Comparison of ENCODE assay signal across 14 cellular contexts in genomic region chr2:203737360-203737759, GRCh38. TPM values are rescaled to one million over a fixed set of nuclear protein-coding genes. Genes with fewer than 3 reads are reported as not detected.
DNase-seq lines count a peak whose midpoint lies in the region; ATAC-seq and TF ChIP-seq lines count a peak whose summit lies in the region.
"Had no signal": no experiment of that assay in that cellular context is flagged by ENCODE, and none has a peak within 500 bp of the region (broad histone marks: within the 10 kb centered on the region; RNA-seq: fewer than 3 reads in every experiment).

No MANE protein-coding gene starts in this region.

- no peak overlapping the region for H4K91ac ChIP-seq in mesenchymal stem cell (ENCODE audit: low read length)

- no peaks in the 10 kb centered on the region for H3K9me3 ChIP-seq in mesenchymal stem cell (ENCODE audit: control insufficient read depth, low read length)
- H3K9me3 ChIP-seq: esophagus squamous epithelium, testis had no signal

- H3K4me1 ChIP-seq in mesenchymal stem cell (ENCODE audit: control insufficient read depth, insufficient read depth, low read depth, low read length) = no peaks in the 10 kb centered on the region
- H3K4me1 ChIP-seq: esophagus squamous epithelium, testis had no signal

- no peak overlapping the region for H2AK5ac ChIP-seq in mesenchymal stem cell (ENCODE audit: low read length, severe bottlenecking)

- no peak for DNase-seq in activated CD4-positive, CD25-positive, alpha-beta regulatory T cell (lab: John Stamatoyannopoulos, UW)
- DNase-seq in LHCN-M2 (ENCODE audit: low read depth) (peak; percentile 55), fibroblast of the aortic adventitia (ENCODE audit: low read depth) (peak; percentile 13), mesenchymal stem cell (no peak), mesenteric fat pad (ENCODE audit: low spot score) (no peak), posterior cingulate gyrus (no peak)
- DNase-seq: 8988T; activated CD8-positive, alpha-beta memory T cell treated with anti-CD3 and anti-CD28 coated beads, Interleukin-2, amount 50 U/mL, for 48 hours; central memory CD4-positive, alpha-beta T cell; esophagus squamous epithelium; NCI-H2029 treated with DMSO at 0.1 percent for 48 hours had no signal

- no peak for TF ChIP-seq CTCF in fibroblast of the aortic adventitia (IDR thresholded peaks at IDR 0.05; ENCODE audit: insufficient read depth, low read length)

- no peak overlapping the region for H3K4ac ChIP-seq in mesenchymal stem cell (ENCODE audit: low read depth in 1 of 2, low read length in 2 of 2)

- peak; percentile 21 to 26 for ATAC-seq in activated CD4-positive, CD25-positive, alpha-beta regulatory T cell treated with anti-CD3 and anti-CD28 coated beads, Interleukin-2, amount 50 U/mL, for 24 hours
- ATAC-seq in GM21529 (IDR thresholded peaks at IDR 0.05; ENCODE audit: unreplicated experiment) = peak; percentile 77

- H3K18ac ChIP-seq in mesenchymal stem cell (ENCODE audit: low read depth in 1 of 2, low read length in 2 of 2) = no peak overlapping the region

- no peaks in the 10 kb centered on the region for H3K36me3 ChIP-seq in mesenchymal stem cell (ENCODE audit: control insufficient read depth in 1 of 2, insufficient read depth in 2 of 2, low read depth in 1 of 2, low read length in 2 of 2)
- H3K36me3 ChIP-seq: esophagus squamous epithelium had no signal

- no peak overlapping the region for H3K14ac ChIP-seq in mesenchymal stem cell (ENCODE audit: low read length in 2 of 2)

- H2BK5ac ChIP-seq in mesenchymal stem cell (ENCODE audit: low read depth, low read length, poor library complexity, severe bottlenecking) = no peak overlapping the region

- H3K4me2 ChIP-seq in mesenchymal stem cell (ENCODE audit: low read length, poor library complexity, severe bottlenecking) = no peak overlapping the region

- WGBS in mesenchymal stem cell = 78% methylated on average over 1 of the region's 1 CpG

- no peak overlapping the region for H3K27ac ChIP-seq in mesenchymal stem cell (ENCODE audit: low read length, poor library complexity, severe bottlenecking)
- H3K27ac ChIP-seq: esophagus squamous epithelium, testis had no signal

- no peak overlapping the region for H3K23ac ChIP-seq in mesenchymal stem cell (ENCODE audit: low read length in 2 of 2)

- no peaks in the 10 kb centered on the region for H3K27me3 ChIP-seq in mesenchymal stem cell (ENCODE audit: control insufficient read depth in 1 of 2, insufficient read depth in 1 of 2, low read length in 2 of 2)
- H3K27me3 ChIP-seq: esophagus squamous epithelium, testis had no signal

- no peak overlapping the region for H2BK120ac ChIP-seq in mesenchymal stem cell (ENCODE audit: low read depth, low read length)

- intact Hi-C loops in posterior cingulate gyrus (cut with DNase I) = no loop called here

- H2BK12ac ChIP-seq in mesenchymal stem cell (ENCODE audit: low read length in 2 of 2) = no peak overlapping the region

- H4K8ac ChIP-seq in mesenchymal stem cell (ENCODE audit: low read length) = no peak overlapping the region

- no peak overlapping the region for H3K4me3 ChIP-seq in fibroblast of the aortic adventitia (ENCODE audit: low read depth, low read length)
- no peak overlapping the region for H3K4me3 ChIP-seq in mesenchymal stem cell (ENCODE audit: insufficient read depth in 1 of 2, low read depth in 1 of 2, low read length in 2 of 2)
- H3K4me3 ChIP-seq: esophagus squamous epithelium, testis had no signal

- no peak overlapping the region for H2BK15ac ChIP-seq in mesenchymal stem cell (ENCODE audit: low read depth, poor library complexity, severe bottlenecking)

- H2AFZ ChIP-seq in mesenchymal stem cell (ENCODE audit: low read depth, low read length) = no peak overlapping the region

- no peak overlapping the region for H3K9ac ChIP-seq in mesenchymal stem cell (ENCODE audit: low read length)

- H3K79me1 ChIP-seq in mesenchymal stem cell (replicated peaks; ENCODE audit: low read length, poor library complexity, severe bottlenecking) = no peaks in the 10 kb centered on the region

RNA-seq across cellular contexts. Expression of gene CD28, which starts 30.9 kb away (rescaled TPM):
- total RNA-seq in LHCN-M2 (2014; rRNA removed) (0.52 and 0.64 TPM in 2 replicates), fibroblast of the aortic adventitia (ENCODE audit: low replicate concordance) (not detected in 2 replicates), mesenteric fat pad (15.7 TPM)
- polyA plus RNA-seq in LHCN-M2 (2012) = 0.06 TPM
- polyA plus RNA-seq in mesenchymal stem cell (2013, experiment 1 of 2) = 0.01 TPM
- polyA plus RNA-seq in mesenchymal stem cell (2013, experiment 2 of 2) = 0.01 TPM

Comparison
In these comparisons a context has a peak if more than half of its experiments do, and no peak if none do; other contexts are left out.
1. DNase-seq: peak in LHCN-M2 (single experiment) and fibroblast of the aortic adventitia (single experiment); none in activated CD4-positive, CD25-positive, alpha-beta regulatory T cell (0 of 4), mesenchymal stem cell (single experiment), mesenteric fat pad (single experiment) and posterior cingulate gyrus (0 of 10).
2. RNA of gene CD28, which starts 30.9 kb away (total RNA-seq): 15.7 TPM in mesenteric fat pad (single experiment); 0.52 to 0.64 TPM in LHCN-M2 and not detected in fibroblast of the aortic adventitia; every median in the first group is over 10 times any median in the second.